In genomic region chr12:11648514-11649412, GRCh38 we compare ENCODE assay signal across 1 cellular context.
A peak's percentile ranks its signal among the peaks of the same experiment; 100 is the strongest.
TF ChIP-seq lines count a peak whose summit lies in the region.

No MANE protein-coding gene starts in this region.

TF ChIP-seq in K562, 482 proteins besides CTCF, POLR2A, EP300 and RAD21 (continued from another document and continues in another):
- TF ChIP-seq, protein P1, sequence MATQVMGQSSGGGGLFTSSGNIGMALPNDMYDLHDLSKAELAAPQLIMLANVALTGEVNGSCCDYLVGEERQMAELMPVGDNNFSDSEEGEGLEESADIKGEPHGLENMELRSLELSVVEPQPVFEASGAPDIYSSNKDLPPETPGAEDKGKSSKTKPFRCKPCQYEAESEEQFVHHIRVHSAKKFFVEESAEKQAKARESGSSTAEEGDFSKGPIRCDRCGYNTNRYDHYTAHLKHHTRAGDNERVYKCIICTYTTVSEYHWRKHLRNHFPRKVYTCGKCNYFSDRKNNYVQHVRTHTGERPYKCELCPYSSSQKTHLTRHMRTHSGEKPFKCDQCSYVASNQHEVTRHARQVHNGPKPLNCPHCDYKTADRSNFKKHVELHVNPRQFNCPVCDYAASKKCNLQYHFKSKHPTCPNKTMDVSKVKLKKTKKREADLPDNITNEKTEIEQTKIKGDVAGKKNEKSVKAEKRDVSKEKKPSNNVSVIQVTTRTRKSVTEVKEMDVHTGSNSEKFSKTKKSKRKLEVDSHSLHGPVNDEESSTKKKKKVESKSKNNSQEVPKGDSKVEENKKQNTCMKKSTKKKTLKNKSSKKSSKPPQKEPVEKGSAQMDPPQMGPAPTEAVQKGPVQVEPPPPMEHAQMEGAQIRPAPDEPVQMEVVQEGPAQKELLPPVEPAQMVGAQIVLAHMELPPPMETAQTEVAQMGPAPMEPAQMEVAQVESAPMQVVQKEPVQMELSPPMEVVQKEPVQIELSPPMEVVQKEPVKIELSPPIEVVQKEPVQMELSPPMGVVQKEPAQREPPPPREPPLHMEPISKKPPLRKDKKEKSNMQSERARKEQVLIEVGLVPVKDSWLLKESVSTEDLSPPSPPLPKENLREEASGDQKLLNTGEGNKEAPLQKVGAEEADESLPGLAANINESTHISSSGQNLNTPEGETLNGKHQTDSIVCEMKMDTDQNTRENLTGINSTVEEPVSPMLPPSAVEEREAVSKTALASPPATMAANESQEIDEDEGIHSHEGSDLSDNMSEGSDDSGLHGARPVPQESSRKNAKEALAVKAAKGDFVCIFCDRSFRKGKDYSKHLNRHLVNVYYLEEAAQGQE (CRISPR knock-in tag; IDR thresholded peaks at IDR 0.05; ENCODE audit: low read depth): no peak
- TF ChIP-seq, protein P2, sequence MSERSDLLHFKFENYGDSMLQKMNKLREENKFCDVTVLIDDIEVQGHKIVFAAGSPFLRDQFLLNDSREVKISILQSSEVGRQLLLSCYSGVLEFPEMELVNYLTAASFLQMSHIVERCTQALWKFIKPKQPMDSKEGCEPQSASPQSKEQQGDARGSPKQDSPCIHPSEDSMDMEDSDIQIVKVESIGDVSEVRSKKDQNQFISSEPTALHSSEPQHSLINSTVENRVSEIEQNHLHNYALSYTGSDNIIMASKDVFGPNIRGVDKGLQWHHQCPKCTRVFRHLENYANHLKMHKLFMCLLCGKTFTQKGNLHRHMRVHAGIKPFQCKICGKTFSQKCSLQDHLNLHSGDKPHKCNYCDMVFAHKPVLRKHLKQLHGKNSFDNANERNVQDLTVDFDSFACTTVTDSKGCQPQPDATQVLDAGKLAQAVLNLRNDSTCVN (CRISPR knock-in tag; IDR thresholded peaks at IDR 0.05): no peak
- TF ChIP-seq ZNF644 (tag; IDR thresholded peaks at IDR 0.05; ENCODE audit: low read depth) (no peak), RNF2 (IDR thresholded peaks at IDR 0.05) (peak; percentile 80), TRIM28 (IDR thresholded peaks at IDR 0.05) (no peak), FOXP4 (CRISPR knock-in tag; IDR thresholded peaks at IDR 0.05; ENCODE audit: borderline replicate concordance) (no peak), SRSF1 (IDR thresholded peaks at IDR 0.05; ENCODE audit: low read depth, low read length) (no peak), CAMTA2 (CRISPR knock-in tag; conservative IDR thresholded peaks at IDR 0.05) (no peak), CXXC5 (CRISPR knock-in tag; IDR thresholded peaks at IDR 0.05) (peak; percentile 44; the same call in 1 of the 2 replicates), TEAD1 (CRISPR knock-in tag; IDR thresholded peaks at IDR 0.05) (no peak), POLR2H (tag; IDR thresholded peaks at IDR 0.05; ENCODE audit: low read depth) (peak; percentile 71), TSC22D4 (tag; IDR thresholded peaks at IDR 0.05) (no peak), CBX5 (IDR thresholded peaks at IDR 0.05; ENCODE audit: borderline replicate concordance, low read depth) (no peak), MCM7 (IDR thresholded peaks at IDR 0.05) (no peak), DMBX1 (CRISPR knock-in tag; IDR thresholded peaks at IDR 0.05; ENCODE audit: borderline replicate concordance) (no peak), E2F3 (CRISPR knock-in tag; IDR thresholded peaks at IDR 0.05) (no peak), SIX5 (IDR thresholded peaks at IDR 0.05; ENCODE audit: borderline replicate concordance in 1 of 2, insufficient read depth in 1 of 2, low read depth in 1 of 2, low read length in 2 of 2) (peak in 1 of 2 experiments; percentile 25; a peak in 1 of 4 replicates), ZNF282 (CRISPR knock-in tag; IDR thresholded peaks at IDR 0.05) (no peak), FOXK2 (conservative IDR thresholded peaks at IDR 0.05 in 1 of 2, IDR thresholded peaks at IDR 0.05 in 1 of 2; ENCODE audit: low read depth in 2 of 2) (0 out of 4 replicates have a peak, but pooled peaks of 1 of the 2 experiments have one; percentile 31), TBL1XR1 (IDR thresholded peaks at IDR 0.05; ENCODE audit: low read length in 2 of 2) (no peak), MAZ (CRISPR knock-in tag; conservative IDR thresholded peaks at IDR 0.05 in 1 of 2, IDR thresholded peaks at IDR 0.05 in 1 of 2) (0 out of 4 replicates have a peak, but pooled peaks of 1 of the 2 experiments have one; percentile 36), GTF2E2 (tag; IDR thresholded peaks at IDR 0.05) (peak; percentile 16; the same call in 1 of the 2 replicates), ATF7 (IDR thresholded peaks at IDR 0.05) (peak; percentile 60; the same call in 1 of the 2 replicates), ZNF79 (CRISPR knock-in tag; IDR thresholded peaks at IDR 0.05; ENCODE audit: low read depth) (no peak), RB1 (IDR thresholded peaks at IDR 0.05; ENCODE audit: low read depth) (peak; percentile 24; the same call in 1 of the 2 replicates), COPS2 (conservative IDR thresholded peaks at IDR 0.05) (no peak), CBFA2T2 (conservative IDR thresholded peaks at IDR 0.05) (no peak), ATF4 (CRISPR knock-in tag; IDR thresholded peaks at IDR 0.05) (no peak), ZFP91 (CRISPR knock-in tag; IDR thresholded peaks at IDR 0.05) (peak; percentile 95), ZFP1 (CRISPR knock-in tag; IDR thresholded peaks at IDR 0.05) (no peak), SOX6 (IDR thresholded peaks at IDR 0.05) (peak; percentile 99), TOE1 (IDR thresholded peaks at IDR 0.05; ENCODE audit: borderline replicate concordance) (peak; percentile 31; the same call in 1 of the 2 replicates), TOE1 (CRISPR knock-in tag; IDR thresholded peaks at IDR 0.05; ENCODE audit: borderline replicate concordance, low read depth) (no peak), ZNF699 (CRISPR knock-in tag; IDR thresholded peaks at IDR 0.05; ENCODE audit: insufficient replicate concordance) (no peak), CBFB (CRISPR knock-in tag; IDR thresholded peaks at IDR 0.05) (no peak), ZNF780A (CRISPR knock-in tag; IDR thresholded peaks at IDR 0.05) (no peak), NR2C2 (CRISPR knock-in tag; IDR thresholded peaks at IDR 0.05) (no peak), NR2C2 (tag; IDR thresholded peaks at IDR 0.05) (0 out of 2 replicates have a peak, but pooled peaks have one; percentile 22), POLR2B (IDR thresholded peaks at IDR 0.05; ENCODE audit: low read depth, partially characterized antibody) (no peak), MYBL2 (IDR thresholded peaks at IDR 0.05; ENCODE audit: low read depth) (peak; percentile 58; the same call in 1 of the 2 replicates), MYBL2 (CRISPR knock-in tag; IDR thresholded peaks at IDR 0.05; ENCODE audit: borderline replicate concordance) (no peak), HDGF (IDR thresholded peaks at IDR 0.05) (no peak), SMARCA5 (IDR thresholded peaks at IDR 0.05) (no peak), BCOR (IDR thresholded peaks at IDR 0.05) (no peak), HCFC1 (IDR thresholded peaks at IDR 0.05; ENCODE audit: low read depth, low read length) (0 out of 2 replicates have a peak, but pooled peaks have one; percentile 20), SFPQ (IDR thresholded peaks at IDR 0.05; ENCODE audit: low read depth, low read length) (no peak), SNIP1 (IDR thresholded peaks at IDR 0.05; ENCODE audit: low read depth) (peak; percentile 23; the same call in 1 of the 2 replicates), BRD9 (IDR thresholded peaks at IDR 0.05; ENCODE audit: low read depth, partially characterized antibody) (no peak), ZNF561 (CRISPR knock-in tag; conservative IDR thresholded peaks at IDR 0.05) (no peak), GTF2F1 (IDR thresholded peaks at IDR 0.05; ENCODE audit: low read depth, low read length) (0 out of 2 replicates have a peak, but pooled peaks have one; percentile 37)
- TF ChIP-seq, protein P3, sequence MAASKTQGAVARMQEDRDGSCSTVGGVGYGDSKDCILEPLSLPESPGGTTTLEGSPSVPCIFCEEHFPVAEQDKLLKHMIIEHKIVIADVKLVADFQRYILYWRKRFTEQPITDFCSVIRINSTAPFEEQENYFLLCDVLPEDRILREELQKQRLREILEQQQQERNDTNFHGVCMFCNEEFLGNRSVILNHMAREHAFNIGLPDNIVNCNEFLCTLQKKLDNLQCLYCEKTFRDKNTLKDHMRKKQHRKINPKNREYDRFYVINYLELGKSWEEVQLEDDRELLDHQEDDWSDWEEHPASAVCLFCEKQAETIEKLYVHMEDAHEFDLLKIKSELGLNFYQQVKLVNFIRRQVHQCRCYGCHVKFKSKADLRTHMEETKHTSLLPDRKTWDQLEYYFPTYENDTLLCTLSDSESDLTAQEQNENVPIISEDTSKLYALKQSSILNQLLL (CRISPR knock-in tag; IDR thresholded peaks at IDR 0.05; ENCODE audit: borderline replicate concordance): no peak
- TF ChIP-seq, protein P4, sequence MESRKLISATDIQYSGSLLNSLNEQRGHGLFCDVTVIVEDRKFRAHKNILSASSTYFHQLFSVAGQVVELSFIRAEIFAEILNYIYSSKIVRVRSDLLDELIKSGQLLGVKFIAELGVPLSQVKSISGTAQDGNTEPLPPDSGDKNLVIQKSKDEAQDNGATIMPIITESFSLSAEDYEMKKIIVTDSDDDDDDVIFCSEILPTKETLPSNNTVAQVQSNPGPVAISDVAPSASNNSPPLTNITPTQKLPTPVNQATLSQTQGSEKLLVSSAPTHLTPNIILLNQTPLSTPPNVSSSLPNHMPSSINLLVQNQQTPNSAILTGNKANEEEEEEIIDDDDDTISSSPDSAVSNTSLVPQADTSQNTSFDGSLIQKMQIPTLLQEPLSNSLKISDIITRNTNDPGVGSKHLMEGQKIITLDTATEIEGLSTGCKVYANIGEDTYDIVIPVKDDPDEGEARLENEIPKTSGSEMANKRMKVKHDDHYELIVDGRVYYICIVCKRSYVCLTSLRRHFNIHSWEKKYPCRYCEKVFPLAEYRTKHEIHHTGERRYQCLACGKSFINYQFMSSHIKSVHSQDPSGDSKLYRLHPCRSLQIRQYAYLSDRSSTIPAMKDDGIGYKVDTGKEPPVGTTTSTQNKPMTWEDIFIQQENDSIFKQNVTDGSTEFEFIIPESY (CRISPR knock-in tag; IDR thresholded peaks at IDR 0.05): 0 out of 2 replicates have a peak, but pooled peaks have one; percentile 39
- TF ChIP-seq, protein P5, sequence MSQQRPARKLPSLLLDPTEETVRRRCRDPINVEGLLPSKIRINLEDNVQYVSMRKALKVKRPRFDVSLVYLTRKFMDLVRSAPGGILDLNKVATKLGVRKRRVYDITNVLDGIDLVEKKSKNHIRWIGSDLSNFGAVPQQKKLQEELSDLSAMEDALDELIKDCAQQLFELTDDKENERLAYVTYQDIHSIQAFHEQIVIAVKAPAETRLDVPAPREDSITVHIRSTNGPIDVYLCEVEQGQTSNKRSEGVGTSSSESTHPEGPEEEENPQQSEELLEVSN (IDR thresholded peaks at IDR 0.05; ENCODE audit: borderline replicate concordance in 1 of 2, extremely low read depth in 1 of 2, insufficient read depth in 1 of 2, insufficient read length in 1 of 2, low read depth in 1 of 2, low read length in 1 of 2, poor library complexity in 1 of 2, severe bottlenecking in 1 of 2): peak; percentile 35 to 84
